Comparison of ENCODE assay signal across 16 cellular contexts in genomic region chr5:76704131-76704663, GRCh38. TPM values are rescaled to one million over a fixed set of nuclear protein-coding genes. Genes with fewer than 3 reads are reported as not detected.
DNase-seq lines count a peak whose midpoint lies in the region; ATAC-seq, FAIRE-seq and TF ChIP-seq lines count a peak whose summit lies in the region.
"Had no signal": no experiment of that assay in that cellular context is flagged by ENCODE, and none has a peak within 500 bp of the region (broad histone marks: within the 10 kb centered on the region; RNA-seq: fewer than 3 reads in every experiment).

No MANE protein-coding gene starts in this region.

- no peaks in the 10 kb centered on the region for H3K9me3 ChIP-seq in RWPE2 (ENCODE audit: severe bottlenecking)
- H3K9me3 ChIP-seq in small intestine (ENCODE audit: control insufficient read depth, low read depth): no peaks in the 10 kb centered on the region
- H3K9me3 ChIP-seq: HAP-1 had no signal

- H3K27me3 Mint-ChIP-seq in activated CD4-positive, alpha-beta T cell treated with anti-CD3 and anti-CD28 coated beads, Interleukin-2, amount 10 ng/mL, durations not matched to agents 7 days and 5 days: no peaks in the 10 kb centered on the region
- H3K27me3 Mint-ChIP-seq: B cell; CD4-positive, alpha-beta memory T cell had no signal

- peaks cover 4% of the 10 kb centered on the region for H3K4me1 Mint-ChIP-seq in activated CD4-positive, alpha-beta T cell treated with anti-CD3 and anti-CD28 coated beads, Interleukin-2, amount 10 ng/mL, durations not matched to agents 7 days and 5 days
- H3K4me1 Mint-ChIP-seq: CD4-positive, alpha-beta memory T cell had no signal

- H3K27ac Mint-ChIP-seq in activated CD4-positive, alpha-beta T cell treated with anti-CD3 and anti-CD28 coated beads, Interleukin-2, amount 10 ng/mL, durations not matched to agents 7 days and 5 days: no peak overlapping the region
- H3K27ac Mint-ChIP-seq: B cell had no signal

- CTCF ChIA-PET in activated CD4-positive, alpha-beta T cell treated with anti-CD3 and anti-CD28 coated beads, Interleukin-2, amount 10 ng/mL, durations not matched to agents 7 days and 5 days (lab: Charles Lee): interaction anchor here (0.6 to 0.7 kb wide), 3 partner anchors 9 to 1180 kb away, joined by 3 read pairs; no protein-coding TSS in a partner anchor

- no peaks in the 10 kb centered on the region for H3K9me3 Mint-ChIP-seq in activated CD4-positive, alpha-beta T cell treated with anti-CD3 and anti-CD28 coated beads, Interleukin-2, amount 10 ng/mL, durations not matched to agents 7 days and 5 days
- H3K9me3 Mint-ChIP-seq: CD4-positive, alpha-beta memory T cell had no signal

- H3K4me1 ChIP-seq in RWPE2 (ENCODE audit: insufficient read depth, poor library complexity, severe bottlenecking): peaks cover 32% of the 10 kb centered on the region
- H3K4me1 ChIP-seq in small intestine (ENCODE audit: control insufficient read depth in 2 of 2, insufficient read depth in 1 of 2, low read depth in 1 of 2, low read length in 1 of 2): no peaks in the 10 kb centered on the region

- H3K36me3 Mint-ChIP-seq in activated CD4-positive, alpha-beta T cell treated with anti-CD3 and anti-CD28 coated beads, Interleukin-2, amount 10 ng/mL, durations not matched to agents 7 days and 5 days (ENCODE audit: low read depth): peaks cover 37% of the 10 kb centered on the region

- TF ChIP-seq CTCF in RWPE2 (IDR thresholded peaks at IDR 0.05; ENCODE audit: poor library complexity, severe bottlenecking) (no peak), fibroblast of mammary gland (conservative IDR thresholded peaks at IDR 0.05; ENCODE audit: control insufficient read depth, insufficient read depth, low read depth, low read length) (no peak), GM10266 (IDR thresholded peaks at IDR 0.05; ENCODE audit: control insufficient read depth, insufficient read depth, low read depth, missing control alignments) (no peak)

- peak; percentile 58 for ATAC-seq in RWPE2 (ENCODE audit: low read depth)

- POLR2A ChIA-PET in activated CD4-positive, alpha-beta T cell treated with anti-CD3 and anti-CD28 coated beads, Interleukin-2, amount 10 ng/mL, durations not matched to agents 7 days and 5 days (lab: Charles Lee): no interaction called here

- H3K4me3 ChIP-seq in RWPE2 (ENCODE audit: severe bottlenecking) (no peak overlapping the region), fibroblast of mammary gland (ENCODE audit: control insufficient read depth, low read depth, low read length) (no peak overlapping the region), small intestine (ENCODE audit: low read depth in 1 of 2, low read length in 2 of 2) (no peak overlapping the region)
- H3K4me3 ChIP-seq: HAP-1 had no signal

- H3K36me3 ChIP-seq in RWPE2 (ENCODE audit: low read depth): no peaks in the 10 kb centered on the region
- H3K36me3 ChIP-seq in small intestine (ENCODE audit: control insufficient read depth in 2 of 2, insufficient read depth in 2 of 2, low read length in 2 of 2): peaks cover 0 to 11% of the 10 kb centered on the region in 2 donors
- H3K36me3 ChIP-seq: HAP-1 had no signal

- peak overlapping the region; percentile 12 for H3K27ac ChIP-seq in RWPE2 (ENCODE audit: poor library complexity, severe bottlenecking)
- no peak overlapping the region for H3K27ac ChIP-seq in small intestine (ENCODE audit: low read depth in 1 of 2, low read length in 1 of 2)
- H3K27ac ChIP-seq: HL-60 had no signal

- peak; percentile 13 for FAIRE-seq in G401.6 (lab: Jason Lieb, UNC)
- no peak for FAIRE-seq in small intestine (lab: Jason Lieb, UNC)
- FAIRE-seq: H1 had no signal

- H3K4me3 Mint-ChIP-seq in activated CD4-positive, alpha-beta T cell treated with anti-CD3 and anti-CD28 coated beads, Interleukin-2, amount 10 ng/mL, durations not matched to agents 7 days and 5 days: no peak overlapping the region
- H3K4me3 Mint-ChIP-seq: B cell; CD4-positive, alpha-beta memory T cell had no signal

- H3K27me3 ChIP-seq in RWPE2 (ENCODE audit: insufficient read depth, poor library complexity, severe bottlenecking) (no peaks in the 10 kb centered on the region), small intestine (ENCODE audit: control insufficient read depth in 2 of 2, insufficient read depth in 2 of 2, low read length in 2 of 2) (no peaks in the 10 kb centered on the region)

- no peak for DNase-seq in RWPE2 (ENCODE audit: low spot score)
- peak; percentile 23 for DNase-seq in fibroblast of mammary gland (ENCODE audit: low read depth)
- peak; percentile 35 for DNase-seq in small intestine
- no peak for DNase-seq in GM10266 (ENCODE audit: extremely low spot score)
- DNase-seq in T-helper 1 cell: no peak
- no peak for DNase-seq in activated CD4-positive, alpha-beta T cell treated with anti-CD3 and anti-CD28 coated beads, Interleukin-2, amount 10 ng/mL, durations not matched to agents 7 days and 5 days
- DNase-seq: C1 segment of cervical spinal cord; CD4-positive, alpha-beta memory T cell; DMS79; GF-D8; KBM-7 had no signal

RNA-seq across cellular contexts. Expression of gene F2R, which starts 11.7 kb away (rescaled TPM):
- polyA plus RNA-seq in small intestine: 1 to 10 TPM in 2 of 3 donors, under 1 TPM in 1; 0.45 to 9.8 (median 2.4) TPM
- total RNA-seq in activated CD4-positive, alpha-beta T cell treated with anti-CD3 and anti-CD28 coated beads, Interleukin-2, amount 10 ng/mL, durations not matched to agents 7 days and 5 days: 1 to 10 TPM; 5.9 to 7.3 TPM

Comparison
In these comparisons a context has a peak if more than half of its experiments do, and no peak if none do; other contexts are left out.
1. DNase-seq: peak in fibroblast of mammary gland (single experiment) and small intestine (single experiment); none in RWPE2 (single experiment), GM10266 (single experiment), T-helper 1 cell (0 of 5) and activated CD4-positive, alpha-beta T cell treated with anti-CD3 and anti-CD28 coated beads, Interleukin-2, amount 10 ng/mL, durations not matched to agents 7 days and 5 days (single experiment).